Comparison of ENCODE assay signal across 23 cellular contexts in the genomic region with DNA sequence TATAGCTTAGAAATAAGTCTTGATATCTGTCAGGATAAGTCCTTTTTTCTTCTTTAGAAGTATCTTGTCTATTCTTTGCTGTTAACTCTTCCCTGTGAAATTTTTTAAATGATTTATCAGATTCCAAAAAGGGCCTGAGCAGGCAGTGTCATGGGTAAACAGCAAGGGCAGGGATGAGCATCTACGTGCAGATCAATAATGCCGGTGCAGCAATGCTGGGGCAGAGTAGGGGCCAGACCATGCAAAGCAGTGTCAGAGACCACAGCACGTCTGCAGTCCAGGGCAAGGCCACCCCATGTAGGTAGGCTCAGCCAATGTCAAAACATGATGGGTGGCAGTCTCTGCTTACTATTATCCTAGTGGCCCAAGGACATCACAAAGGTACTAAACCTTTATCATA.
"Had no signal": no experiment of that assay in that cellular context is flagged by ENCODE, and none has a peak within 500 bp of the region (broad histone marks: within the 10 kb centered on the region; RNA-seq: fewer than 3 reads in every experiment).

No MANE protein-coding gene starts in this region.

- H3K27ac ChIP-seq: HL-60, KMS-11, SJSA1, SK-N-MC had no signal

- H3K4me1 ChIP-seq: SJSA1 had no signal

- H3K4me2 ChIP-seq: KMS-11 had no signal

- H3K27me3 ChIP-seq: SJSA1 had no signal

- FAIRE-seq: HTR-8/SVneo, RCC 7860 had no signal

- DNase-seq: IMR-90, Kasumi-1, MM.1S, NCI-H1092 treated with DMSO at 0.1 percent for 48 hours, NCI-H1436, NCI-H187, NCI-H2029, NCI-H2081 treated with DMSO at 0.1 percent for 48 hours, NCI-H2171, NCI-H226, NCI-H510A, NCI-H524 treated with DMSO at 0.1 percent for 48 hours, NCI-H69, NCI-H774, Right ventricle myocardium superior, RPMI8226, SIG-M5 had no signal

- H3K36me3 ChIP-seq: SJSA1 had no signal

- H3K4me3 ChIP-seq: SJSA1, SK-N-MC had no signal

- H3K9me3 ChIP-seq: SJSA1 had no signal

- H3K9ac ChIP-seq: KMS-11 had no signal
